In genomic region chr9:94782367-94783120, GRCh38 we compare ENCODE assay signal across 12 cellular contexts. TPM values are rescaled to one million over a fixed set of nuclear protein-coding genes. Genes with fewer than 3 reads are reported as not detected.
DNase-seq lines count a peak whose midpoint lies in the region; ATAC-seq, FAIRE-seq and TF ChIP-seq lines count a peak whose summit lies in the region.
"Had no signal": no experiment of that assay in that cellular context is flagged by ENCODE, and none has a peak within 500 bp of the region (broad histone marks: within the 10 kb centered on the region; RNA-seq: fewer than 3 reads in every experiment).

No MANE protein-coding gene starts in this region.

- no peaks in the 10 kb centered on the region for H3K27me3 Mint-ChIP-seq in astrocyte (ENCODE audit: low read depth, unreplicated experiment)
- H3K27me3 Mint-ChIP-seq: activated T-cell treated with anti-CD3 and anti-CD28 coated beads, Interleukin-2, amount 50 U/mL, for 24 hours had no signal

- no peaks in the 10 kb centered on the region for H3K36me3 ChIP-seq in astrocyte (ENCODE audit: insufficient read depth, low read length)
- no peaks in the 10 kb centered on the region for H3K36me3 ChIP-seq in right atrium auricular region
- no peaks in the 10 kb centered on the region for H3K36me3 ChIP-seq in skeletal muscle tissue (ENCODE audit: control insufficient read depth in 3 of 3, insufficient read depth in 3 of 3, low read length in 3 of 3)
- H3K36me3 ChIP-seq: neutrophil, transverse colon had no signal

- peak overlapping the region; percentile 58 for H3K4me2 ChIP-seq in astrocyte (ENCODE audit: low read length)

- no peaks in the 10 kb centered on the region for H3K9me3 ChIP-seq in astrocyte (ENCODE audit: insufficient read depth, low read depth, low read length)
- no peaks in the 10 kb centered on the region for H3K9me3 ChIP-seq in right atrium auricular region
- no peaks in the 10 kb centered on the region for H3K9me3 ChIP-seq in skeletal muscle tissue (ENCODE audit: control insufficient read depth in 3 of 3, low read length in 3 of 3)
- H3K9me3 ChIP-seq: neutrophil, transverse colon had no signal

- H3K9ac ChIP-seq in astrocyte (ENCODE audit: low read length) (peak overlapping the region; percentile 84), skeletal muscle tissue (ENCODE audit: low read depth in 1 of 3, low read length in 3 of 3) (peak overlapping the region; percentile 24 to 68 (median 44))

- H3K9me3 Mint-ChIP-seq in astrocyte (ENCODE audit: unreplicated experiment), result no peaks in the 10 kb centered on the region
- H3K9me3 Mint-ChIP-seq: activated T-cell treated with anti-CD3 and anti-CD28 coated beads, Interleukin-2, amount 50 U/mL, for 24 hours; CD8-positive, alpha-beta T cell had no signal

- H3K27me3 ChIP-seq in astrocyte (ENCODE audit: insufficient read depth, low read length) (no peaks in the 10 kb centered on the region), right atrium auricular region (no peaks in the 10 kb centered on the region), skeletal muscle tissue (ENCODE audit: control insufficient read depth in 3 of 3, insufficient read depth in 3 of 3, low read length in 3 of 3) (no peaks in the 10 kb centered on the region)
- H3K27me3 ChIP-seq: neutrophil, transverse colon had no signal

- H3K27ac ChIP-seq in astrocyte (ENCODE audit: low read depth, low read length) (peak overlapping the region; percentile 79), right atrium auricular region (peak overlapping the region; percentile 83 to 91), skeletal muscle tissue (ENCODE audit: low read depth, low read length) (peak overlapping the region; percentile 52)
- H3K27ac ChIP-seq: neutrophil had no signal

- no peak overlapping the region for H3K4me3 Mint-ChIP-seq in astrocyte (ENCODE audit: unreplicated experiment)
- H3K4me3 Mint-ChIP-seq: activated T-cell treated with anti-CD3 and anti-CD28 coated beads, Interleukin-2, amount 50 U/mL, for 24 hours; CD8-positive, alpha-beta T cell had no signal

- H3K4me3 ChIP-seq in astrocyte (ENCODE audit: insufficient read depth, low read depth, low read length), result no peak overlapping the region
- no peak overlapping the region for H3K4me3 ChIP-seq in right atrium auricular region
- peak overlapping the region in 2 of 3 donors; percentile 8 to 20 for H3K4me3 ChIP-seq in skeletal muscle tissue (ENCODE audit: low read length in 3 of 3)
- H3K4me3 ChIP-seq: transverse colon had no signal

- no peaks in the 10 kb centered on the region for H3K79me2 ChIP-seq in astrocyte (ENCODE audit: insufficient read depth, low read length)

- H3K36me3 Mint-ChIP-seq in astrocyte (ENCODE audit: low read depth, unreplicated experiment), result peaks cover 2% of the 10 kb centered on the region
- H3K36me3 Mint-ChIP-seq: CD8-positive, alpha-beta T cell had no signal

- H3K4me1 Mint-ChIP-seq in astrocyte (ENCODE audit: low read depth, unreplicated experiment), result peaks cover 27% of the 10 kb centered on the region

- peak overlapping the region; percentile 23 for H2AFZ ChIP-seq in astrocyte (ENCODE audit: low read depth, low read length)

- peak; percentile 76 for FAIRE-seq in astrocyte (lab: Jason Lieb, UNC)

- TF ChIP-seq CTCF in astrocyte (IDR thresholded peaks at IDR 0.05; ENCODE audit: insufficient read depth, low read depth, low read length), result no peak
- TF ChIP-seq CTCF in right atrium auricular region (IDR thresholded peaks at IDR 0.05), result no peak

- H3K4me1 ChIP-seq in astrocyte (ENCODE audit: insufficient read depth, low read length) (peaks cover 22% of the 10 kb centered on the region), right atrium auricular region (peaks cover 0 to 30% of the 10 kb centered on the region in 2 donors), skeletal muscle tissue (ENCODE audit: control insufficient read depth in 3 of 3, insufficient read depth in 3 of 3, low read length in 3 of 3) (peaks cover 17 to 31% (median 23%) of the 10 kb centered on the region in 3 donors)

- DNase-seq in EH (ENCODE audit: low read depth), result peak; percentile 91
- DNase-seq in astrocyte (ENCODE audit: low read depth), result peak; percentile 95
- no peak for DNase-seq in right atrium auricular region (ENCODE audit: low spot score)
- no peak for DNase-seq in 8988T
- no peak for DNase-seq in T1000 (lab: John Stamatoyannopoulos, UW)
- DNase-seq in activated CD4-positive, alpha-beta T cell treated with anti-CD3 and anti-CD28 coated beads, Interleukin-2, amount 50 U/mL, for 4 hours, result no peak

- H4K20me1 ChIP-seq in astrocyte (ENCODE audit: insufficient read depth, low read length), result no peaks in the 10 kb centered on the region

- no peak for ATAC-seq in HG03432 (IDR thresholded peaks at IDR 0.05; ENCODE audit: unreplicated experiment)
- ATAC-seq: CD8-positive, alpha-beta T cell had no signal

- peak overlapping the region; percentile 70 for H3K27ac Mint-ChIP-seq in astrocyte (ENCODE audit: unreplicated experiment)
- H3K27ac Mint-ChIP-seq: activated T-cell treated with anti-CD3 and anti-CD28 coated beads, Interleukin-2, amount 50 U/mL, for 24 hours; CD8-positive, alpha-beta T cell had no signal

RNA-seq across cellular contexts. Expression of gene AOPEP, which starts 56.0 kb away (rescaled TPM):
- 73.2 and 75.3 TPM in 2 replicates for total RNA-seq in astrocyte
- total RNA-seq in right atrium auricular region, result 100 to 1,000 TPM; 262 to 314 TPM
- total RNA-seq in skeletal muscle tissue, result 48.0 TPM

Comparison
In these comparisons a context has a peak if more than half of its experiments do, and no peak if none do; other contexts are left out.
1. DNase-seq: peak in EH (single experiment) and astrocyte (single experiment); none in right atrium auricular region (single experiment), 8988T (single experiment), T1000 (single experiment) and activated CD4-positive, alpha-beta T cell treated with anti-CD3 and anti-CD28 coated beads, Interleukin-2, amount 50 U/mL, for 4 hours (0 of 2).
2. H3K4me3 ChIP-seq: peak in skeletal muscle tissue (2 of 3); none in astrocyte (single experiment) and right atrium auricular region (0 of 2).
3. Peak in every context shown above with its lines, with median percentiles within 50 percentile points of each other: H3K27ac ChIP-seq.